ENCODE assay signal across 16 cellular contexts in the genomic region with DNA sequence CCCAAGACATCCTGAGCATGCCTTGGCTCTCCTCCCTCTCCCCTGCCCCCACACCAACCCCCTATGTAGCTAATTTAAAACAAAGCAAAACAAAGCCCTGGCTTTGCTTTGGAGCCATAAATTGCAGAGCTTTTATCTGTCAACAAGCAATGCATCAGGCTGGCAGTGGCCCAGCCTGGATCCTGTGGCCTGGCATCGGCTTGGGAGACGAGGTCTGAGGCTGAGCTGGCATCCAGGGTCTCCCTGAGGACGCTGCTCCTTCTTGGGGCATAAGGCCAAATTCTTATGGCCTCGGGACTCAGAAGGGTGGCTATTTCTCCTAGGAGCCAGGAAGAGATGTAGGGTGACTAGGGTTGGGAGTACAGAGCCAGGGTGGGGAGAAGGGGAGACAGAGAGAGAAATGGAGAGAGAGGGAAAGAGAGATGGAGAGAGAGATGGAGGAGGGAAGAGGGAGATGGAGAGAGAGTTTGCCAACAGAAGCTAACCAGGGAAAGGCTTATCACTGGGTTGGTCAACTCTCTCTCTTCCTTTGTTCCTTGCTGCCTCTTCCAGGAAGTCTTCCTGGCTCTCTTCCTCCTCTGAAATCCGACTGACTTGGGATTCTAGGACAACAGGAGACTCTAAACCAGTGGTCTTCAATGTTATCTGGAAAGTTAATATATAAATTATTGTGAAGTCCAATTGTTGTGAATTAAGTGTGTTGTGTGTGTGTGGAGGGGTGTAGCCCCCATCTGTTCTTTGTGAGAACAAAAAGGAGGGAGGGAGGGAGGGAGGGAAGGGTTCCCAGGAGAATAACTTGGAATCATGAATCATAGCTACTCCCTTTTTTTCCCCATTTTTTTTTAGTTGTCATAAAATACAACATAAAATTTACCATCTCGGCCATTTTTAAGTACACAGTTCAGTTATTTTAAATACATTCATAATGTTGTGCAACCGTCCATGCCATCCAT.
A peak's percentile ranks its signal among the peaks of the same experiment; 100 is the strongest.
DNase-seq lines count a peak whose midpoint lies in the region; TF ChIP-seq lines count a peak whose summit lies in the region.
"Had no signal": no experiment of that assay in that cellular context is flagged by ENCODE, and none has a peak within 500 bp of the region (broad histone marks: within the 10 kb centered on the region; RNA-seq: fewer than 3 reads in every experiment).

No MANE protein-coding gene starts in this region.

- H3K27me3 ChIP-seq in rectal smooth muscle tissue (ENCODE audit: control insufficient read depth, insufficient read depth, low read length) = no peaks in the 10 kb centered on the region
- H3K27me3 ChIP-seq: SJSA1 had no signal

- peak overlapping the region; percentile 93 for H3K27ac ChIP-seq in rectal smooth muscle tissue (ENCODE audit: low read depth, low read length)
- H3K27ac ChIP-seq: SJSA1, VCaP had no signal

- in situ Hi-C loops in GM13977 (cut with MboI; ENCODE audit: low pct_unique_long_range_greater_than_20kb, low sequenced_read_pairs, unreplicated experiment) = no loop called here

- H3K4me1 ChIP-seq in rectal smooth muscle tissue (ENCODE audit: control insufficient read depth, insufficient read depth, low read length) = peaks cover 66% of the 10 kb centered on the region

- DNase-seq in EL (peak; percentile 32), NCI-H69 (lab: John Stamatoyannopoulos, UW) (peak; percentile 72), glomerular visceral epithelial cell (ENCODE audit: extremely low spot score) (peak; percentile 29), AML-193 (lab: John Stamatoyannopoulos, UW) (no peak), NCI-H748 (lab: John Stamatoyannopoulos, UW; ENCODE audit: unreplicated experiment) (no peak), GM13977 (ENCODE audit: low spot score) (no peak), HCEC 1CT (no peak)
- DNase-seq: activated naive CD4-positive, alpha-beta T cell treated with anti-CD3 and anti-CD28 coated beads, Interleukin-2, amount 10 ng/mL, durations not matched to agents 7 days and 5 days; CD8-positive, alpha-beta memory T cell; retina; stimulated activated CD4-positive, alpha-beta T cell treated with anti-CD3 and anti-CD28 coated beads, Interleukin-4, amount 100 ng/mL, for 24 hours; stimulated activated naive CD4-positive, alpha-beta T cell had no signal

- H3K9ac ChIP-seq in rectal smooth muscle tissue (ENCODE audit: low read length) = no peak overlapping the region

- H3K36me3 ChIP-seq in rectal smooth muscle tissue (ENCODE audit: control insufficient read depth, insufficient read depth, low read length) = no peaks in the 10 kb centered on the region
- H3K36me3 ChIP-seq: SJSA1 had no signal

- TF ChIP-seq CTCF in GM13977 (IDR thresholded peaks at IDR 0.05; ENCODE audit: extremely low read depth, insufficient read depth, missing control alignments) = no peak

- H3K4me3 ChIP-seq in rectal smooth muscle tissue (ENCODE audit: low read length) = no peak overlapping the region
- H3K4me3 ChIP-seq: mucosa of descending colon, SJSA1 had no signal

Comparison
In these comparisons a context has a peak if more than half of its experiments do, and no peak if none do; other contexts are left out.
1. DNase-seq: peak in EL (single experiment), NCI-H69 (single experiment) and glomerular visceral epithelial cell (single experiment); none in AML-193 (0 of 2), NCI-H748 (single experiment), GM13977 (single experiment) and HCEC 1CT (single experiment).